ENCODE assay signal across 8 cellular contexts in the genomic region with DNA sequence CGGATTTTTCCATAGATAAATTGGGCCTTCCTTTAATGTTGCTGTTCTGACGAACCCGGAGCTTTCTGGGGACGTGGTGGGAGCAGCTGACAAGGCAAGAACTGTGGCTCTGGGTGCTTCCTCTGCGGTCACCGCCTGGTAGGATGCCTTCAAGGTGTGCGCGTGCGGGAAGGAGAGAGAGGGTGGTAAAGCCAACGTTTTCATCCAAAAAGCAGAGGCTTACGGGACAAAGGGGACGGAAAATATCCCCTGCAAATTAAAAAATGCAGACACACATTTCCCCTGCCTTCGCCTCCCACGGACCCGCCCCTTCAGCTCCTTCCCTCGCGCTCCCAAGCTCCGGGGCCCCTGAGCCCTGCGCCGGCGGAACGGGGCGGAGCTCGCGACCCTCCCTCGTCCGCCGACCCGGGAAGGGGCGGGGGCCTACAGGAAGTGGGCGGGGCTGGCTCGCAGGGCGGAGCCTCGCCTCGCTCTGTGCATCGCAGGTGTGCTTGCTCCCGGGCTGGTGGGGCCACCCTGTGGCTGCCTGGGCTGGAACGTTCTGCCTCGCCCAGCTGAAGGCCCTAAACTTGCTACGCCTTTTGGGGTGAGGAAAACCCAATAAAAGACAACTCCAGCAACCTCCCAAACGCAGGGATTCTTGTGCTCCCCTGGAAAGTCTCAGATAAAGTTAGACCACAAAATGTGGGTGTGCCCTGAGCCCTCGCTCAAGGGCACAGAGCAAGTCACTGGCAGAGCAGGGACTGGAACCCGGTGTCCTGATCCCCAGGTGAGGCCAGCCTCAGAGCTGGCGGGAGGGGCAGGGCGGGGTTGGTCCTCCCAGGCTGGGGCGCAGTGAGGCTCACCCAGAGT. TPM values are rescaled to one million over a fixed set of nuclear protein-coding genes. Genes with fewer than 3 reads are reported as not detected.
DNase-seq lines count a peak whose midpoint lies in the region; ATAC-seq lines count a peak whose summit lies in the region.

No MANE protein-coding gene starts in this region.

- peak overlapping the region; percentile 76 to 90 (median 86) for H3K4me3 Mint-ChIP-seq in naive B cell

- peak overlapping the region in 2 of 6 donors; percentile 53 to 82 for H3K27ac Mint-ChIP-seq in naive B cell

- peak; percentile 64 for ATAC-seq in GM21825 (IDR thresholded peaks at IDR 0.05; ENCODE audit: unreplicated experiment)
- peak; percentile 83 to 86 for ATAC-seq in naive B cell (ENCODE audit: low read depth in 2 of 2)
- ATAC-seq in HG02571 (IDR thresholded peaks at IDR 0.05; ENCODE audit: unreplicated experiment), result no peak

- peaks cover 0 to 21% (median 3%) of the 10 kb centered on the region in 3 donors for H3K27me3 Mint-ChIP-seq in naive B cell

- H3K4me1 Mint-ChIP-seq in naive B cell, result peaks cover 9 to 30% (median 19%) of the 10 kb centered on the region in 3 donors

- H3K36me3 Mint-ChIP-seq in naive B cell, result no peaks in the 10 kb centered on the region

- peak; percentile 54 for DNase-seq in DMS153 (lab: John Stamatoyannopoulos, UW)
- peak; percentile 57 for DNase-seq in NCI-H1436 (lab: John Stamatoyannopoulos, UW)
- peak; percentile 79 for DNase-seq in activated CD4-positive, alpha-beta T cell treated with anti-CD3 and anti-CD28 coated beads, Interleukin-2, amount 50 U/mL, for 1 hour
- DNase-seq in effector CD4-positive, alpha-beta T cell, result peak; percentile 76
- DNase-seq in naive B cell, result peak; percentile 75
- DNase-seq in stimulated activated CD8-positive, alpha-beta memory T cell treated with anti-CD3 and anti-CD28 coated beads, Interleukin-7, amount 100 ng/mL, for 48 hours (ENCODE audit: extremely low read depth in 1 of 2, low read depth in 1 of 2), result peak; percentile 44 to 53

- H3K9me3 Mint-ChIP-seq in naive B cell, result peaks cover 0 to 2% (median 0%) of the 10 kb centered on the region in 7 donors

RNA-seq across cellular contexts. Expression of gene SLC66A3, which starts 25.4 kb away (rescaled TPM):
- polyA plus RNA-seq in naive B cell (ENCODE audit: low read depth in 6 of 6), result 10 to 100 TPM; 40.3 to 85.1 (median 43.9) TPM
